Comparison of ENCODE assay signal across 8 cellular contexts in the genomic region with DNA sequence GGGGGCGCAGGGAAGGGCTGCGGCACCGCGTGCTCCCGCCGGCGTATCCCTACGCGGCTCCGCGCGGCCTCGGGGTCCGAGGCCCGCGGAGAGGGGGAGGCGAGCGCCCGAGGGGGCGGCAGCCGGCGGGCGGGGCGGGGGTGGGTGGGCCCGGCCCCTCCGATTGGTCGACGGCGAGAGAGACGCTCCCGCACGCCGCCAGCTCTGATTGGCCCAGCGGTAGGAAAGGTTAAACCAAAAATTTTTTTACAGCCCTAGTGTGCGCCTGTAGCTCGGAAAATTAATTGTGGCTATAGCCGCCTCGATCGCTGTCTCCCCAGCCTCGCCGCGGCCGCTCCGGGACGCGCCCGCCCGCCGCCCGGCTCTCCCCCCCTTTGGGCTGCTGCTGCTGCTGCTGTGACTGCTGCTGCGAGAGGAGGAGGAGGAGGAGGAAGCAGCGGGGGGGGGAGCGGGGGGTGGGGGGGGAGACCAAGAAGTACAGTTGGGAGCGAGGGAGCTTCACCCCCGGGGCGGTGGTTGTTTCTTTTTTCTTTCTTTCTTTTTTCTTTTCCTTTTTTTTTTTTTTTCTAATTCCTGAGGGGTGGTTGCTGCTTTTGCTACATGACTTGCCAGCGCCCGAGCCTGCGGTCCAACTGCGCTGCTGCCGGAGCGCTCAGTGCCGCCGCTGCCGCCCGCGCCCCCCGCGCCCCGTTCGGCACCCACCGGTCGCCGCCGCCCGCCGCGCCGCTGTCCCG. TPM values are rescaled to one million over a fixed set of nuclear protein-coding genes. Genes with fewer than 3 reads are reported as not detected.
DNase-seq lines count a peak whose midpoint lies in the region; ATAC-seq and TF ChIP-seq lines count a peak whose summit lies in the region.

A gene (plus strand): TSS at position 283 of the 734 bp plus-strand sequence. CDS start 493 bp downstream, outside the sequence.

- H4K20me1 ChIP-seq in PC-3 (ENCODE audit: low read length): no peaks in the 10 kb centered on the region

- H3K9ac ChIP-seq in PC-3 (ENCODE audit: low read length): no peak within 1 kb of the TSS

- POLR2A ChIA-PET in CD4-positive, alpha-beta memory T cell (lab: Charles Lee; ENCODE audit: partially characterized antibody): no interaction called here
- POLR2A ChIA-PET in PC-3 (lab: Charles Lee; ENCODE audit: unreplicated experiment): no interaction called here

- H3K27ac ChIP-seq in CD4-positive, alpha-beta memory T cell (ENCODE audit: low read depth, low read length): no peak within 1 kb of the TSS
- no peak within 1 kb of the TSS for H3K27ac ChIP-seq in PC-3 (ENCODE audit: low read length)

- H3K27me3 Mint-ChIP-seq in CD4-positive, alpha-beta memory T cell: peaks cover 39 to 52% of the 10 kb centered on the region in 2 donors
- H3K27me3 Mint-ChIP-seq in HFFc6 (ENCODE audit: insufficient read depth): peaks cover 58% of the 10 kb centered on the region

- H3K9me3 Mint-ChIP-seq in CD4-positive, alpha-beta memory T cell: peaks cover 0 to 36% (median 21%) of the 10 kb centered on the region in 8 donors
- H3K9me3 Mint-ChIP-seq in HFFc6: peaks cover 16% of the 10 kb centered on the region

- no peak within 1 kb of the TSS for H3K4me3 ChIP-seq in CD4-positive, alpha-beta memory T cell (ENCODE audit: low read length in 2 of 2)
- peak within 1 kb of the TSS; percentile 33 for H3K4me3 ChIP-seq in fibroblast of villous mesenchyme (ENCODE audit: low read depth, low read length)
- H3K4me3 ChIP-seq in skeletal muscle cell (ENCODE audit: low read depth, low read length): peak within 1 kb of the TSS; percentile 52
- H3K4me3 ChIP-seq in PC-3 (ENCODE audit: low read length): no peak within 1 kb of the TSS

- H3K27me3 ChIP-seq in CD4-positive, alpha-beta memory T cell (ENCODE audit: insufficient read depth, low read length): peaks cover 4% of the 10 kb centered on the region
- peaks cover 74% of the 10 kb centered on the region for H3K27me3 ChIP-seq in PC-3 (ENCODE audit: low read length)

- CTCF ChIA-PET in CD4-positive, alpha-beta memory T cell (lab: Charles Lee; ENCODE audit: partially characterized antibody): no interaction called here
- CTCF ChIA-PET in PC-3 (lab: Charles Lee): interaction anchor here (0.5 kb wide), 1 partner anchor 14 kb away, joined by 3 read pairs; no protein-coding TSS in a partner anchor

- no peak within 1 kb of the TSS for H3K4me2 ChIP-seq in PC-3 (ENCODE audit: low read length)

- H3K79me2 ChIP-seq in PC-3 (ENCODE audit: low read length): no peaks in the 10 kb centered on the region

- H3K36me3 ChIP-seq in CD4-positive, alpha-beta memory T cell (ENCODE audit: insufficient read depth, low read length): no peaks in the 10 kb centered on the region
- H3K36me3 ChIP-seq in PC-3 (ENCODE audit: low read depth, low read length): no peaks in the 10 kb centered on the region

- intact Hi-C loops in CD4-positive, alpha-beta memory T cell (cut with micrococcal nuclease): no loop called here
- intact Hi-C loops in PC-3 (cut with micrococcal nuclease): no loop called here

- H3K36me3 Mint-ChIP-seq in CD4-positive, alpha-beta memory T cell: peaks cover 0 to 2% of the 10 kb centered on the region in 2 donors
- no peaks in the 10 kb centered on the region for H3K36me3 Mint-ChIP-seq in HFFc6 (ENCODE audit: low read depth)

- no peak within 1 kb of the TSS for H2AFZ ChIP-seq in PC-3 (ENCODE audit: low read length)

- H3K4me1 Mint-ChIP-seq in CD4-positive, alpha-beta memory T cell: peaks cover 2 to 16% (median 5%) of the 10 kb centered on the region in 4 donors
- H3K4me1 Mint-ChIP-seq in HFFc6 (ENCODE audit: low read depth): peaks cover 17% of the 10 kb centered on the region

- BruUV-seq in PC-3 (replicated peaks; lab: Mats Ljungman, UMichigan): no TSS peak

- TF ChIP-seq CTCF in HFFc6 (IDR thresholded peaks at IDR 0.05): no peak
- TF ChIP-seq CTCF in fibroblast of villous mesenchyme (IDR thresholded peaks at IDR 0.05; ENCODE audit: insufficient read depth, low read depth, low read length): no peak
- no peak for TF ChIP-seq CTCF in PC-3 (conservative IDR thresholded peaks at IDR 0.05; ENCODE audit: low read depth, low read length)

- no peaks in the 10 kb centered on the region for H3K9me2 ChIP-seq in PC-3 (replicated peaks; ENCODE audit: low read length)

- peak within 1 kb of the TSS in 7 of 8 donors; percentile 3 to 76 (median 72) for H3K4me3 Mint-ChIP-seq in CD4-positive, alpha-beta memory T cell
- H3K4me3 Mint-ChIP-seq in HFFc6: peak within 1 kb of the TSS; percentile 71

- no peaks in the 10 kb centered on the region for H3K4me1 ChIP-seq in CD4-positive, alpha-beta memory T cell (ENCODE audit: insufficient read depth, low read length)
- no peaks in the 10 kb centered on the region for H3K4me1 ChIP-seq in PC-3 (ENCODE audit: insufficient read depth, low read length)

- DNase-seq in CD4-positive, alpha-beta memory T cell: no peak
- DNase-seq in HFFc6 (no peak), RPMI7951 (ENCODE audit: low read depth) (peak; percentile 15), fibroblast of villous mesenchyme (ENCODE audit: low read depth) (no peak), skeletal muscle cell (ENCODE audit: low read depth) (peak; percentile 68), PC-3 (no peak), activated gamma-delta T cell treated with Interleukin-2 at 50 U/mL for 16 hours (no peak)

- no peak within 1 kb of the TSS for H3K27ac Mint-ChIP-seq in CD4-positive, alpha-beta memory T cell
- no peak within 1 kb of the TSS for H3K27ac Mint-ChIP-seq in HFFc6

- no peaks in the 10 kb centered on the region for H3F3A ChIP-seq in PC-3 (ENCODE audit: low read length, unreplicated experiment)

- no peaks in the 10 kb centered on the region for H3K9me3 ChIP-seq in CD4-positive, alpha-beta memory T cell (ENCODE audit: control insufficient read depth in 1 of 2, low read length in 2 of 2)
- no peaks in the 10 kb centered on the region for H3K9me3 ChIP-seq in PC-3 (ENCODE audit: low read length)

- ATAC-seq in PC-3 (no peak), GM21526 (IDR thresholded peaks at IDR 0.05; ENCODE audit: low FRiP score, unreplicated experiment) (no peak)

RNA-seq across cellular contexts. Expression of the gene that starts here (rescaled TPM):
- not detected for total RNA-seq in CD4-positive, alpha-beta memory T cell
- polyA plus RNA-seq in CD4-positive, alpha-beta memory T cell: not detected
- total RNA-seq in HFFc6 (2021; fragmentation: NEBNext Ultra II Directional; extraction: Animal tissue kit (Norgen Biotek cat#: 25700)): under 1 TPM in 1 of 6 experiments, not detected in 5; 0.06 TPM
- total RNA-seq in RPMI7951 (2014; rRNA removed; shearing (Covaris generic)): not detected in 2 replicates
- under 0.01 TPM in 1 of 2 replicates, not detected in the other for total RNA-seq in fibroblast of villous mesenchyme
- not detected in 2 replicates for total RNA-seq in PC-3 (2014; rRNA removed)

Comparison
In these comparisons a context has a peak if more than half of its experiments do, and no peak if none do; other contexts are left out.
1. Peak in DNase-seq in RPMI7951; RNA of the gene not detected or under 1 TPM.
2. H3K4me3 ChIP-seq: peak in fibroblast of villous mesenchyme (single experiment) and skeletal muscle cell (single experiment); none in CD4-positive, alpha-beta memory T cell (0 of 2) and PC-3 (single experiment).